In genomic region chrX:21255207-21255606, GRCh38 we compare ENCODE assay signal across 20 cellular contexts.
DNase-seq lines count a peak whose midpoint lies in the region; ATAC-seq, FAIRE-seq and TF ChIP-seq lines count a peak whose summit lies in the region.
"Had no signal": no experiment of that assay in that cellular context is flagged by ENCODE, and none has a peak within 500 bp of the region (broad histone marks: within the 10 kb centered on the region; RNA-seq: fewer than 3 reads in every experiment).

No MANE protein-coding gene starts in this region.

- no peak overlapping the region for H3K4me3 ChIP-seq in psoas muscle
- H3K4me3 ChIP-seq: esophagus squamous epithelium, K562, left ventricle myocardium inferior, transverse colon had no signal

- H3K36me3 ChIP-seq in psoas muscle (ENCODE audit: insufficient read depth in 1 of 2, low read depth in 1 of 2) = no peaks in the 10 kb centered on the region
- H3K36me3 ChIP-seq: esophagus squamous epithelium, left ventricle myocardium inferior, transverse colon had no signal

- FAIRE-seq in H54 (lab: Jason Lieb, UNC) = no peak
- FAIRE-seq: K562 had no signal

- DNase-seq in DMS153 treated with DMSO at 0.1 percent for 48 hours (lab: John Stamatoyannopoulos, UW; ENCODE audit: unreplicated experiment) (no peak), psoas muscle (no peak), NCI-H446 treated with DMSO at 0.1 percent for 48 hours (lab: John Stamatoyannopoulos, UW) (no peak), H54 (ENCODE audit: insufficient read length, low spot score) (no peak)
- DNase-seq: activated CD4-positive, alpha-beta T cell treated with anti-CD3 and anti-CD28 coated beads for 48 hours; dermis blood vessel endothelial cell; esophagus squamous epithelium; left ventricle myocardium inferior; NCI-H1436; NCI-H82; stimulated activated CD4-positive, alpha-beta T cell treated with anti-CD3 and anti-CD28 coated beads, Interleukin-1b, Interleukin-23, amount 100 ng/mL, for 48 hours; transverse colon had no signal

- 23 to 42% (median 36%) methylated on average over 1 of the region's 1 CpG for WGBS in psoas muscle, 3 donors

- no peak for TF ChIP-seq CTCF in psoas muscle (IDR thresholded peaks at IDR 0.05)

- no peaks in the 10 kb centered on the region for H3K4me1 ChIP-seq in psoas muscle
- H3K4me1 ChIP-seq: esophagus squamous epithelium, left ventricle myocardium inferior, transverse colon had no signal

- H3K27me3 ChIP-seq in psoas muscle (ENCODE audit: insufficient read depth in 3 of 3, low read length in 2 of 3) = no peaks in the 10 kb centered on the region
- H3K27me3 ChIP-seq: esophagus squamous epithelium, transverse colon had no signal

- no peak for TF ChIP-seq POLR2A in H54 (IDR thresholded peaks at IDR 0.05; ENCODE audit: low read depth, low read length)

- ATAC-seq in GM18508 (IDR thresholded peaks at IDR 0.05; ENCODE audit: insufficient read depth, unreplicated experiment) = peak; percentile 98
- peak; percentile 94 for ATAC-seq in GM19463 (IDR thresholded peaks at IDR 0.05; ENCODE audit: unreplicated experiment)
- peak; percentile 91 for ATAC-seq in HG02943 (IDR thresholded peaks at IDR 0.05; ENCODE audit: low read depth, unreplicated experiment)
- peak; percentile 97 for ATAC-seq in HG03571 (IDR thresholded peaks at IDR 0.05; ENCODE audit: unreplicated experiment)
- ATAC-seq in psoas muscle = no peak
- ATAC-seq: activated T-helper 17 cell treated with anti-CD3 and anti-CD28 coated beads, Interleukin-2, amount 50 U/mL, for 72 hours; K562; natural killer cell treated with Interleukin-12 subunit alpha and Interleukin-12 subunit beta and Interleukin-15 and Interleukin-18, amount 100 ng/mL, for 72 hours; Right ventricle myocardium inferior had no signal

- intact Hi-C loops in psoas muscle (cut with DNase I) = no loop called here

- no peaks in the 10 kb centered on the region for H3K9me3 ChIP-seq in psoas muscle
- H3K9me3 ChIP-seq: esophagus squamous epithelium, left ventricle myocardium inferior, transverse colon had no signal

- no peak overlapping the region for H3K27ac ChIP-seq in psoas muscle
- H3K27ac ChIP-seq: esophagus squamous epithelium, left ventricle myocardium inferior, transverse colon had no signal

Comparison
In these comparisons a context has a peak if more than half of its experiments do, and no peak if none do; other contexts are left out.
1. ATAC-seq: peak in GM18508 (single experiment), GM19463 (single experiment), HG02943 (single experiment) and HG03571 (single experiment); none in psoas muscle (0 of 4).